ENCODE assay signal across 10 cellular contexts in the genomic region with DNA sequence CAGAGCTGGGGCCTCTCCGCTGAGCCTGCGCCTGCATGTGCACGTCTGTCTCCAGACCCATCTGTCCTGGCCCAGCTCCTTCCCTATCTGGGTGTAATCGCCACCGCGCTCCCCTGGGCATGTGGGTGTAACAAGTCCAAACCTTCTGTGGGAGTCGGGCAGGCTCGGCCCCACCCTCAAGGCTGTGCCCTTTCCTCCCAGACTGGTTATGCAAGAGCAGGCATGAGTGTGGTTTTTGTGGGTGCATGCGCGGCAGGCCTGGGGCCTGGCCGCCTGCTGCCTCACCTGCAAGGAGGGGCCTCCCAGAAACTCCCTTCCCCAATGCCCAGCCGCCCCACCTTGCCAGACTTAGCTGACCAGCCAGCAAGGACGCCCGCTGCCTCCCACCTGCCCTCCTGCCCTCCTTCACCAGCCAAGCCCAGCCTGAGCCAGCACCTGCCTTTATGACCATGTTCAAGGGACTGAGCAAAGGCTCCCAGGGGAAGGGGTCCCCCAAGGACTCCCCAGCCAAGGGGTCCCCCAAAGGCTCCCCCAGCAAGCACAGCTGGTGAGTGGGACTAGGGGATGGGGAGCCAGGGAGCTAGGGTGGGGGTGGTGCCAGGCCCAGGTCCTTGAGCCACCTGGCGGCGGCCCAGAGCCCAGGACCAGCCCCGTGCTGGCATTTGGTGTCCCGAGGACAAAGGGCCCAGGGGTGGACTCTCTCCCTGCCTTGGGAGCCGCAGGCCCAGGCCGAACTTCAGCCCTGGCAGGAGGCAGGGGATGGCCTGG. TPM values are rescaled to one million over a fixed set of nuclear protein-coding genes. Genes with fewer than 3 reads are reported as not detected.
DNase-seq lines count a peak whose midpoint lies in the region; ATAC-seq and TF ChIP-seq lines count a peak whose summit lies in the region.
"Had no signal": no experiment of that assay in that cellular context is flagged by ENCODE, and none has a peak within 500 bp of the region (broad histone marks: within the 10 kb centered on the region; RNA-seq: fewer than 3 reads in every experiment).

TSS of gene EVPLL (plus strand) at position 342 of the 768 bp plus-strand sequence. CDS start 3,160 bp downstream, outside the sequence.

- WGBS in esophagus, 2 donors = 39 to 46% methylated on average over 20 of the region's 20 CpGs

- TF ChIP-seq CTCF in neutrophil (IDR thresholded peaks at IDR 0.05) = no peak

- DNase-seq in DMS 273 (lab: John Stamatoyannopoulos, UW; ENCODE audit: unreplicated experiment) = peak; percentile 88
- DNase-seq in NCI-H524 (lab: John Stamatoyannopoulos, UW) = peak; percentile 46 to 89
- DNase-seq: activated naive CD4-positive, alpha-beta T cell treated with anti-CD3 and anti-CD28 coated beads for 36 hours had no signal

- H3K4me1 ChIP-seq in esophagus (ENCODE audit: control insufficient read depth in 2 of 2, insufficient read depth in 2 of 2, low read length in 1 of 2) (peaks cover 3 to 9% of the 10 kb centered on the region in 2 donors), neutrophil (ENCODE audit: control insufficient read depth in 1 of 2, insufficient read depth in 1 of 2, low read depth in 1 of 2, low read length in 1 of 2) (peaks cover 12 to 17% of the 10 kb centered on the region in 2 experiments)
- H3K4me1 ChIP-seq: psoas muscle had no signal

- H3K27ac ChIP-seq in esophagus (ENCODE audit: low read depth in 2 of 2, low read length in 1 of 2) (peak within 1 kb of the TSS; percentile 93 to 94), neutrophil (peak within 1 kb of the TSS; percentile 49)
- H3K27ac ChIP-seq: psoas muscle had no signal

- ATAC-seq in HG03457 (IDR thresholded peaks at IDR 0.05; ENCODE audit: unreplicated experiment) (no peak), GM21447 (IDR thresholded peaks at IDR 0.05; ENCODE audit: unreplicated experiment) (no peak), GM21381 (IDR thresholded peaks at IDR 0.05; ENCODE audit: unreplicated experiment) (no peak), GM21360 (IDR thresholded peaks at IDR 0.05; ENCODE audit: unreplicated experiment) (no peak)

- peaks cover 0 to 13% of the 10 kb centered on the region in 2 donors for H3K36me3 ChIP-seq in esophagus (ENCODE audit: control insufficient read depth in 2 of 2, insufficient read depth in 2 of 2, low read length in 1 of 2)
- no peaks in the 10 kb centered on the region for H3K36me3 ChIP-seq in neutrophil

- H3K27me3 ChIP-seq in esophagus (ENCODE audit: control insufficient read depth in 1 of 2, insufficient read depth in 2 of 2, low read length in 2 of 2) = no peaks in the 10 kb centered on the region
- H3K27me3 ChIP-seq in neutrophil = peaks cover 35% of the 10 kb centered on the region

- H3K4me3 ChIP-seq in esophagus (ENCODE audit: low read depth in 1 of 2, low read length in 2 of 2) (peak within 1 kb of the TSS; percentile 46 to 54), neutrophil (ENCODE audit: low read depth in 1 of 2, low read length in 1 of 2) (peak within 1 kb of the TSS; percentile 12 to 27)
- H3K4me3 ChIP-seq: psoas muscle had no signal

- H3K9me3 ChIP-seq in esophagus (ENCODE audit: control insufficient read depth in 2 of 2, insufficient read depth in 1 of 2, low read depth in 1 of 2, low read length in 1 of 2) (no peaks in the 10 kb centered on the region), neutrophil (no peaks in the 10 kb centered on the region)
- H3K9me3 ChIP-seq: psoas muscle had no signal

RNA-seq across cellular contexts. Expression of gene EVPLL, which starts in this region (rescaled TPM):
- 10 to 100 TPM; 14.4 to 21.5 TPM for polyA plus RNA-seq in esophagus
